Comparison of ENCODE assay signal across 15 cellular contexts in the genomic region with DNA sequence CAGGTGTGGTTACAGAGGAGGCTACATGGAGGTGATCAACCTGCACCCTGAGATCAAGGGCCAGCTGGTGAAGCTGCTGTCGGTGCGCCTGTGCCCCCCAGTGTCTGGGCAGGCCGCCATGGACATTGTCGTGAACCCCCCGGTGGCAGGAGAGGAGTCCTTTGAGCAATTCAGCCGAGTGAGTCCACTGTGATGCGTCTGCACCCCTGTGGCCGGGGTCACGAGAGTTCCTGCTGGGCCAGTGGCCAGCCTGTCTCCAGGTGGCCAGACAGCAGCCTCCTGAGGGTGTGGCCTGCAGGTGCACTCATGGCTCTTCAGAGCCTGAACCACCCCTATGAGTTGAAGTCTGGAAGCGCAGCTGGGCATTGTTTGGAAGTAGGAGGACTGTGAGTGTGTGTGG.
"Had no signal": no experiment of that assay in that cellular context is flagged by ENCODE, and none has a peak within 500 bp of the region (broad histone marks: within the 10 kb centered on the region; RNA-seq: fewer than 3 reads in every experiment).

No MANE protein-coding gene starts in this region.

- H3K27ac ChIP-seq: epithelial cell of prostate, sigmoid colon, suprapubic skin, upper lobe of left lung had no signal

- H3K27me3 Mint-ChIP-seq: activated naive CD4-positive, alpha-beta T cell treated with anti-CD3 and anti-CD28 coated beads, Interleukin-2, amount 10 ng/mL, durations not matched to agents 7 days and 5 days; brain; central memory CD8-positive, alpha-beta T cell; natural killer cell treated with Interleukin-12 subunit alpha and Interleukin-12 subunit beta and Interleukin-15 and Interleukin-18, amount 100 ng/mL, for 72 hours had no signal

- H3K36me3 Mint-ChIP-seq: activated naive CD4-positive, alpha-beta T cell treated with anti-CD3 and anti-CD28 coated beads, Interleukin-2, amount 10 ng/mL, durations not matched to agents 7 days and 5 days; natural killer cell treated with Interleukin-12 subunit alpha and Interleukin-12 subunit beta and Interleukin-15 and Interleukin-18, amount 100 ng/mL, for 72 hours had no signal

- H3K4me1 ChIP-seq: sigmoid colon had no signal

- H3K4me1 Mint-ChIP-seq: activated naive CD4-positive, alpha-beta T cell treated with anti-CD3 and anti-CD28 coated beads, Interleukin-2, amount 10 ng/mL, durations not matched to agents 7 days and 5 days; brain; central memory CD8-positive, alpha-beta T cell had no signal

- ATAC-seq: left cardiac atrium; natural killer cell treated with Interleukin-12 subunit alpha and Interleukin-12 subunit beta and Interleukin-15 and Interleukin-18, amount 100 ng/mL, for 72 hours had no signal

- H3K27ac Mint-ChIP-seq: activated naive CD4-positive, alpha-beta T cell treated with anti-CD3 and anti-CD28 coated beads, Interleukin-2, amount 10 ng/mL, durations not matched to agents 7 days and 5 days; brain; natural killer cell treated with Interleukin-12 subunit alpha and Interleukin-12 subunit beta and Interleukin-15 and Interleukin-18, amount 100 ng/mL, for 72 hours had no signal

- H3K27me3 ChIP-seq: sigmoid colon, suprapubic skin, upper lobe of left lung had no signal

- DNase-seq: activated CD4-positive, alpha-beta T cell treated with anti-CD3 and anti-CD28 coated beads for 48 hours; activated naive CD4-positive, alpha-beta T cell treated with anti-CD3 and anti-CD28 coated beads, Interleukin-2, amount 10 ng/mL, durations not matched to agents 7 days and 5 days; effector memory CD4-positive, alpha-beta T cell; head of caudate nucleus; left cardiac atrium; sigmoid colon; stimulated activated CD4-positive, alpha-beta T cell treated with anti-CD3 and anti-CD28 coated beads, Interleukin-2, amount 100 ng/mL, for 48 hours; stimulated activated naive CD4-positive, alpha-beta T cell treated with Interleukin-2 at 50 U/mL for 16 hours; T-helper 9 cell; upper lobe of left lung had no signal

- H3K9me3 Mint-ChIP-seq: activated naive CD4-positive, alpha-beta T cell treated with anti-CD3 and anti-CD28 coated beads, Interleukin-2, amount 10 ng/mL, durations not matched to agents 7 days and 5 days; brain; central memory CD8-positive, alpha-beta T cell; natural killer cell treated with Interleukin-12 subunit alpha and Interleukin-12 subunit beta and Interleukin-15 and Interleukin-18, amount 100 ng/mL, for 72 hours had no signal

- H3K4me3 ChIP-seq: sigmoid colon, suprapubic skin, upper lobe of left lung had no signal

- H3K9me3 ChIP-seq: sigmoid colon, suprapubic skin, upper lobe of left lung had no signal

- H3K4me3 Mint-ChIP-seq: activated naive CD4-positive, alpha-beta T cell treated with anti-CD3 and anti-CD28 coated beads, Interleukin-2, amount 10 ng/mL, durations not matched to agents 7 days and 5 days; brain; central memory CD8-positive, alpha-beta T cell; natural killer cell treated with Interleukin-12 subunit alpha and Interleukin-12 subunit beta and Interleukin-15 and Interleukin-18, amount 100 ng/mL, for 72 hours had no signal
